In the genomic region with DNA sequence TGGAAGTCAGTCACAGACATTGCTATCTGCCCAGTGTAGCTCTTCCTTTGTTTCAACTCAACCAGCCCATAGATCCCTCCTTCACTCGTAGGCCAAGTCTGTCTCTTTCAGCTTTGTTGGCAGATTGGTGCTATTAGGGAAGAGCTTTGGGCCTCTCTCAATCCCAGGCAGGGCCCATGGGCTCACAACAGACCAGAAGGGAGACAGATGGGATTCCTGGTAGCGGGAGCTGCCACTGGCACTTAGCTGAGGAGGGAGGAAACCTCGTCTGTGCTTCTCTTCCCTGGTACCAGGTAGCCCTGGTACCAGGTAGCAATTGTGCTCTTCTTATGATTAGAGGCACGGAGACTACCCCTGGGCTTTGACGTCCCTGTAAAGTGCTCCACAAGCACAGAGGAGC, we compare ENCODE assay signal across 1 cellular context.
TF ChIP-seq lines count a peak whose summit lies in the region.

No MANE protein-coding gene starts in this region.

TF ChIP-seq in HepG2, 621 proteins besides CTCF, POLR2A, EP300 and RAD21 (continued from another document):
- TF ChIP-seq, protein P1, sequence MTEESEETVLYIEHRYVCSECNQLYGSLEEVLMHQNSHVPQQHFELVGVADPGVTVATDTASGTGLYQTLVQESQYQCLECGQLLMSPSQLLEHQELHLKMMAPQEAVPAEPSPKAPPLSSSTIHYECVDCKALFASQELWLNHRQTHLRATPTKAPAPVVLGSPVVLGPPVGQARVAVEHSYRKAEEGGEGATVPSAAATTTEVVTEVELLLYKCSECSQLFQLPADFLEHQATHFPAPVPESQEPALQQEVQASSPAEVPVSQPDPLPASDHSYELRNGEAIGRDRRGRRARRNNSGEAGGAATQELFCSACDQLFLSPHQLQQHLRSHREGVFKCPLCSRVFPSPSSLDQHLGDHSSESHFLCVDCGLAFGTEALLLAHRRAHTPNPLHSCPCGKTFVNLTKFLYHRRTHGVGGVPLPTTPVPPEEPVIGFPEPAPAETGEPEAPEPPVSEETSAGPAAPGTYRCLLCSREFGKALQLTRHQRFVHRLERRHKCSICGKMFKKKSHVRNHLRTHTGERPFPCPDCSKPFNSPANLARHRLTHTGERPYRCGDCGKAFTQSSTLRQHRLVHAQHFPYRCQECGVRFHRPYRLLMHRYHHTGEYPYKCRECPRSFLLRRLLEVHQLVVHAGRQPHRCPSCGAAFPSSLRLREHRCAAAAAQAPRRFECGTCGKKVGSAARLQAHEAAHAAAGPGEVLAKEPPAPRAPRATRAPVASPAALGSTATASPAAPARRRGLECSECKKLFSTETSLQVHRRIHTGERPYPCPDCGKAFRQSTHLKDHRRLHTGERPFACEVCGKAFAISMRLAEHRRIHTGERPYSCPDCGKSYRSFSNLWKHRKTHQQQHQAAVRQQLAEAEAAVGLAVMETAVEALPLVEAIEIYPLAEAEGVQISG (CRISPR knock-in tag; IDR thresholded peaks at IDR 0.05): no peak
- no peak for TF ChIP-seq FOSL1 (CRISPR knock-in tag; IDR thresholded peaks at IDR 0.05; ENCODE audit: borderline replicate concordance)
- TF ChIP-seq, protein P2, sequence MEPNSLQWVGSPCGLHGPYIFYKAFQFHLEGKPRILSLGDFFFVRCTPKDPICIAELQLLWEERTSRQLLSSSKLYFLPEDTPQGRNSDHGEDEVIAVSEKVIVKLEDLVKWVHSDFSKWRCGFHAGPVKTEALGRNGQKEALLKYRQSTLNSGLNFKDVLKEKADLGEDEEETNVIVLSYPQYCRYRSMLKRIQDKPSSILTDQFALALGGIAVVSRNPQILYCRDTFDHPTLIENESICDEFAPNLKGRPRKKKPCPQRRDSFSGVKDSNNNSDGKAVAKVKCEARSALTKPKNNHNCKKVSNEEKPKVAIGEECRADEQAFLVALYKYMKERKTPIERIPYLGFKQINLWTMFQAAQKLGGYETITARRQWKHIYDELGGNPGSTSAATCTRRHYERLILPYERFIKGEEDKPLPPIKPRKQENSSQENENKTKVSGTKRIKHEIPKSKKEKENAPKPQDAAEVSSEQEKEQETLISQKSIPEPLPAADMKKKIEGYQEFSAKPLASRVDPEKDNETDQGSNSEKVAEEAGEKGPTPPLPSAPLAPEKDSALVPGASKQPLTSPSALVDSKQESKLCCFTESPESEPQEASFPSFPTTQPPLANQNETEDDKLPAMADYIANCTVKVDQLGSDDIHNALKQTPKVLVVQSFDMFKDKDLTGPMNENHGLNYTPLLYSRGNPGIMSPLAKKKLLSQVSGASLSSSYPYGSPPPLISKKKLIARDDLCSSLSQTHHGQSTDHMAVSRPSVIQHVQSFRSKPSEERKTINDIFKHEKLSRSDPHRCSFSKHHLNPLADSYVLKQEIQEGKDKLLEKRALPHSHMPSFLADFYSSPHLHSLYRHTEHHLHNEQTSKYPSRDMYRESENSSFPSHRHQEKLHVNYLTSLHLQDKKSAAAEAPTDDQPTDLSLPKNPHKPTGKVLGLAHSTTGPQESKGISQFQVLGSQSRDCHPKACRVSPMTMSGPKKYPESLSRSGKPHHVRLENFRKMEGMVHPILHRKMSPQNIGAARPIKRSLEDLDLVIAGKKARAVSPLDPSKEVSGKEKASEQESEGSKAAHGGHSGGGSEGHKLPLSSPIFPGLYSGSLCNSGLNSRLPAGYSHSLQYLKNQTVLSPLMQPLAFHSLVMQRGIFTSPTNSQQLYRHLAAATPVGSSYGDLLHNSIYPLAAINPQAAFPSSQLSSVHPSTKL (CRISPR knock-in tag; IDR thresholded peaks at IDR 0.05): no peak
